ENCODE assay signal across 13 cellular contexts in the genomic region with DNA sequence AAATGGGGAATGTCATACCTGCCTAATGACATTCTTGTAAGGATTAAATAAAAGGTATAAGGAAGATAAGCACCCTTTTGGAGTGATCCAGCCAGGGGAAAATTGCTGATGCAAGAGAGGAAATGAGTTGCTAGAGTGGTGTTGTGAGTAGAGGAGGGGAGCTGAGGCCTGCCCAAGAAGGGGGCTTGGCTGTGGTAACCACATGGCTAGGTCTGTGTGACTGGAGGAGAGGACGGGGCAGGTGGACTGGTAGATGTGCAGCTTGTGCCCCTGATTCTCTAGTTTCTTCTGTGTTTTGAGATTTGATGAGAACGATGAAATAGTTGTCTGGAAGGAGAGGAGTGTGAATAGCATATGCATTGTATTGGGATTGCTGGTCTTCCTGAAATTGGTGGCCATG. TPM values are rescaled to one million over a fixed set of nuclear protein-coding genes. Genes with fewer than 3 reads are reported as not detected.
DNase-seq lines count a peak whose midpoint lies in the region; ATAC-seq lines count a peak whose summit lies in the region.
"Had no signal": no experiment of that assay in that cellular context is flagged by ENCODE, and none has a peak within 500 bp of the region (broad histone marks: within the 10 kb centered on the region; RNA-seq: fewer than 3 reads in every experiment).

No MANE protein-coding gene starts in this region.

- H3K36me3 ChIP-seq in mesodermal cell (ENCODE audit: control insufficient read depth, insufficient read depth, low read length): peaks cover 95% of the 10 kb centered on the region

- ATAC-seq in GM18868 (IDR thresholded peaks at IDR 0.05; ENCODE audit: unreplicated experiment) (no peak), HG03139 (IDR thresholded peaks at IDR 0.05; ENCODE audit: unreplicated experiment) (no peak)
- ATAC-seq: A549 had no signal

- no peak for DNase-seq in activated CD4-positive, alpha-beta T cell treated with anti-CD3 and anti-CD28 coated beads, Interleukin-2, amount 10 ng/mL, durations not matched to agents 24 days and 14 days
- no peak for DNase-seq in activated CD4-positive, alpha-beta T cell treated with anti-CD3 and anti-CD28 coated beads for 1 hour
- DNase-seq: activated gamma-delta T cell treated with Interleukin-2 at 50 U/mL for 16 hours, DMS 273 treated with DMSO at 0.1 percent for 48 hours, immature natural killer cell, NCI-H1105 treated with DMSO at 0.1 percent for 48 hours, NCI-H510A, testis had no signal

- intact Hi-C loops in activated CD4-positive, alpha-beta T cell treated with anti-CD3 and anti-CD28 coated beads, Interleukin-2, amount 10 ng/mL, durations not matched to agents 24 days and 14 days (cut with micrococcal nuclease): no loop called here

- H3K27me3 Mint-ChIP-seq in activated CD4-positive, alpha-beta T cell treated with anti-CD3 and anti-CD28 coated beads, Interleukin-2, amount 10 ng/mL, durations not matched to agents 24 days and 14 days: no peaks in the 10 kb centered on the region
- no peaks in the 10 kb centered on the region for H3K27me3 Mint-ChIP-seq in T-helper 1 cell treated with Interleukin-12 subunit alpha and Interleukin-12 subunit beta and Interleukin-4 antibody, amounts not matched to agents 30 μg/mL and 1 μg/mL, for 36 hours (ENCODE audit: low read depth)

- H3K36me3 Mint-ChIP-seq in activated CD4-positive, alpha-beta T cell treated with anti-CD3 and anti-CD28 coated beads, Interleukin-2, amount 10 ng/mL, durations not matched to agents 24 days and 14 days (ENCODE audit: low read depth): peaks cover 72% of the 10 kb centered on the region
- H3K36me3 Mint-ChIP-seq in T-helper 1 cell treated with Interleukin-12 subunit alpha and Interleukin-12 subunit beta and Interleukin-4 antibody, amounts not matched to agents 30 μg/mL and 1 μg/mL, for 36 hours (ENCODE audit: low read depth): peaks cover 55% of the 10 kb centered on the region

- peaks cover 46% of the 10 kb centered on the region for H3K4me1 Mint-ChIP-seq in activated CD4-positive, alpha-beta T cell treated with anti-CD3 and anti-CD28 coated beads, Interleukin-2, amount 10 ng/mL, durations not matched to agents 24 days and 14 days
- H3K4me1 Mint-ChIP-seq in T-helper 1 cell treated with Interleukin-12 subunit alpha and Interleukin-12 subunit beta and Interleukin-4 antibody, amounts not matched to agents 30 μg/mL and 1 μg/mL, for 36 hours (ENCODE audit: low read depth): peaks cover 39% of the 10 kb centered on the region

- H3K4me3 ChIP-seq in mesodermal cell (ENCODE audit: extremely low read depth, insufficient read depth, low read length, poor library complexity, severe bottlenecking): no peak overlapping the region
- H3K4me3 ChIP-seq: A549, testis had no signal

- no peaks in the 10 kb centered on the region for H3K9me3 ChIP-seq in mesodermal cell (ENCODE audit: control insufficient read depth, low read length)
- H3K9me3 ChIP-seq: A549, testis had no signal

- H3K4me3 Mint-ChIP-seq in activated CD4-positive, alpha-beta T cell treated with anti-CD3 and anti-CD28 coated beads, Interleukin-2, amount 10 ng/mL, durations not matched to agents 24 days and 14 days: peak overlapping the region; percentile 68
- H3K4me3 Mint-ChIP-seq in T-helper 1 cell treated with Interleukin-12 subunit alpha and Interleukin-12 subunit beta and Interleukin-4 antibody, amounts not matched to agents 30 μg/mL and 1 μg/mL, for 36 hours: peak overlapping the region; percentile 47
- H3K4me3 Mint-ChIP-seq: immature natural killer cell had no signal

- H3K27ac ChIP-seq in mesodermal cell (ENCODE audit: low read depth, low read length, severe bottlenecking): peak overlapping the region; percentile 24
- H3K27ac ChIP-seq: testis had no signal

- peaks cover 13% of the 10 kb centered on the region for H3K4me1 ChIP-seq in mesodermal cell (ENCODE audit: control insufficient read depth, insufficient read depth, low read length, poor library complexity, severe bottlenecking)

- WGBS in mesodermal cell (ENCODE audit: insufficient coverage in 2 of 2), 2 experiments: 100% methylated on average over 2 of the region's 2 CpGs

- H3K9me3 Mint-ChIP-seq in activated CD4-positive, alpha-beta T cell treated with anti-CD3 and anti-CD28 coated beads, Interleukin-2, amount 10 ng/mL, durations not matched to agents 24 days and 14 days: no peaks in the 10 kb centered on the region
- H3K9me3 Mint-ChIP-seq in T-helper 1 cell treated with Interleukin-12 subunit alpha and Interleukin-12 subunit beta and Interleukin-4 antibody, amounts not matched to agents 30 μg/mL and 1 μg/mL, for 36 hours: no peaks in the 10 kb centered on the region
- H3K9me3 Mint-ChIP-seq: immature natural killer cell had no signal

- H3K27ac Mint-ChIP-seq in activated CD4-positive, alpha-beta T cell treated with anti-CD3 and anti-CD28 coated beads, Interleukin-2, amount 10 ng/mL, durations not matched to agents 24 days and 14 days: peak overlapping the region; percentile 85
- peak overlapping the region; percentile 83 for H3K27ac Mint-ChIP-seq in T-helper 1 cell treated with Interleukin-12 subunit alpha and Interleukin-12 subunit beta and Interleukin-4 antibody, amounts not matched to agents 30 μg/mL and 1 μg/mL, for 36 hours

RNA-seq across cellular contexts. Expression of a gene that starts 6.6 kb away (rescaled TPM):
- 105 and 106 TPM in 2 replicates for total RNA-seq in activated CD4-positive, alpha-beta T cell treated with anti-CD3 and anti-CD28 coated beads, Interleukin-2, amount 10 ng/mL, durations not matched to agents 24 days and 14 days
- polyA plus RNA-seq in mesodermal cell (2013, experiment 1 of 2): 34.1 TPM
- 28.4 TPM for polyA plus RNA-seq in mesodermal cell (2013, experiment 2 of 2)

RNA-seq across cellular contexts. Expression of a gene that starts 14.3 kb away (rescaled TPM):
- total RNA-seq in activated CD4-positive, alpha-beta T cell treated with anti-CD3 and anti-CD28 coated beads, Interleukin-2, amount 10 ng/mL, durations not matched to agents 24 days and 14 days: 37.1 and 38.1 TPM in 2 replicates
- 30.2 TPM for polyA plus RNA-seq in mesodermal cell (2013, experiment 1 of 2)
- 33.3 TPM for polyA plus RNA-seq in mesodermal cell (2013, experiment 2 of 2)

RNA-seq across cellular contexts. Expression of a gene that starts 19.4 kb away (rescaled TPM):
- total RNA-seq in activated CD4-positive, alpha-beta T cell treated with anti-CD3 and anti-CD28 coated beads, Interleukin-2, amount 10 ng/mL, durations not matched to agents 24 days and 14 days: 6.1 and 6.4 TPM in 2 replicates
- 3.9 TPM for polyA plus RNA-seq in mesodermal cell (2013, experiment 1 of 2)
- polyA plus RNA-seq in mesodermal cell (2013, experiment 2 of 2): 3.6 TPM

RNA-seq across cellular contexts. Expression of a gene that starts 22.8 kb away (rescaled TPM):
- 0.12 TPM in 1 of 2 replicates, not detected in the other for total RNA-seq in activated CD4-positive, alpha-beta T cell treated with anti-CD3 and anti-CD28 coated beads, Interleukin-2, amount 10 ng/mL, durations not matched to agents 24 days and 14 days
- not detected for polyA plus RNA-seq in mesodermal cell (2013, experiment 1 of 2)
- polyA plus RNA-seq in mesodermal cell (2013, experiment 2 of 2): not detected
- polyA plus RNA-seq: A549, immature natural killer cell had no signal

RNA-seq across cellular contexts. Expression of a gene that starts 36.1 kb away (rescaled TPM):
- total RNA-seq in activated CD4-positive, alpha-beta T cell treated with anti-CD3 and anti-CD28 coated beads, Interleukin-2, amount 10 ng/mL, durations not matched to agents 24 days and 14 days: 10.6 and 10.9 TPM in 2 replicates
- polyA plus RNA-seq in mesodermal cell (2013, experiment 1 of 2): 10.3 TPM
- polyA plus RNA-seq in mesodermal cell (2013, experiment 2 of 2): 9.6 TPM
